In the genomic region with DNA sequence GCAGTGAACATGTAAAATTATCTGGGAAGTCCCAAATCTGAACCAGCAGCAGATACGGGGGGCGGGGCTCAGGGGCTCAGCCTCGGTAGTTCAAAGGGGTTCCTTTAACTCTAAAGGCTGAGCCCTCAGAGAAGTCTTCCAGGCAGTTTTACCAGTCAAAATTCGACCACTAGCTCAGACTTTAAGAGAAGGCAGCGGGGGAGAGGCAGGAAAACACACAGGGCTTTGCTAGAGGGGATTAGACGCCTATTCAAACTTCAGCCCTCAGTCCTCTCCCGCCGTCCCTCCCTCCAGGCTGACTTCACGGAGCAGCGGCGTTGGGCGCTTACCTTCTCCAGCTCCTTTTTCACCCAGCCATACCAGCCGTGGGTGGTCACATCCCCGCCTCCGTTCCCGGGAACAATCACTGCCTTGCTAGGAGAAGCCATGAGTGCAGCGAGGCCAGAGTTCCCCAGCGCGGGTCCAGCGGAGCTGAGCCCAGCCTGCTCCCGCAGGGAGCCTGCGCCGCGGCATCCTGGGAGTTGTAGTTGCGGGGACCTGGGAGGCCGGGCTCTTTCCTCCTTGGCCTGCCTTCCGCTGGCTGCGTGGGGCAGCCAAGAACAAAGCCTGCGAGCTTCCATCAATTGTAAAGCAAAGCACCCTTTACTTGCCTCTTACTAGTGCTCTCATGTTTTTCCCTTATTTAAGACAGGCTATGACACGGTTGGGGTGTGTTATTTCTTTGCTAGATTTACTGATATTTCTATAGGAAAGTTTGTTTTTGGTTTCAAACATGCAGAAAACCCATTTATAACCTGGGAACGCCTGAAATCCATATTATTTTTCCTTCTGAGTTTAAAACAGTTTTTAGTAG, we compare ENCODE assay signal across 8 cellular contexts. TPM values are rescaled to one million over a fixed set of nuclear protein-coding genes. Genes with fewer than 3 reads are reported as not detected.
A peak's percentile ranks its signal among the peaks of the same experiment; 100 is the strongest.
DNase-seq lines count a peak whose midpoint lies in the region; ATAC-seq and TF ChIP-seq lines count a peak whose summit lies in the region.

RBBP9 (minus strand) TSS at position 486 of the 853 bp plus-strand sequence; CDS start at position 428, 58 bp downstream.

- peaks cover 19% of the 10 kb centered on the region for H3K36me3 ChIP-seq in NT2/D1 (ENCODE audit: insufficient read depth, insufficient read length, low read length)

- H3K9me3 Mint-ChIP-seq in mesothelial cell of epicardium = no peaks in the 10 kb centered on the region

- no peaks in the 10 kb centered on the region for H3K9me3 ChIP-seq in NT2/D1 (ENCODE audit: insufficient read depth, low read length)

- peak within 1 kb of the TSS; percentile 99 for H3K4me3 Mint-ChIP-seq in mesothelial cell of epicardium

- peak; percentile 93 for ATAC-seq in GM19468 (IDR thresholded peaks at IDR 0.05; ENCODE audit: extremely low read depth, unreplicated experiment)

- in situ Hi-C loops in endometrial microvascular endothelial cells (cut with HindIII; ENCODE audit: inconsistent ontology term, low pct_unique_long_range_greater_than_20kb, low sequenced_read_pairs) = no loop called here

- no peak for TF ChIP-seq CTCF in mesothelial cell of epicardium (IDR thresholded peaks at IDR 0.05; ENCODE audit: unreplicated experiment)

- H3K27me3 ChIP-seq in NT2/D1 (ENCODE audit: insufficient read depth, insufficient read length) = no peaks in the 10 kb centered on the region

- H3K27me3 Mint-ChIP-seq in mesothelial cell of epicardium (ENCODE audit: low read depth) = no peaks in the 10 kb centered on the region

- peak within 1 kb of the TSS; percentile 75 for H3K4me3 ChIP-seq in NT2/D1 (ENCODE audit: insufficient read length, low read depth)

- peaks cover 8% of the 10 kb centered on the region for H3K36me3 Mint-ChIP-seq in mesothelial cell of epicardium

- no peaks in the 10 kb centered on the region for H3K4me1 ChIP-seq in NT2/D1 (ENCODE audit: insufficient read depth, insufficient read length)

- DNase-seq in COR-L47 (lab: John Stamatoyannopoulos, UW) = peak; percentile 79
- DNase-seq in HS-27A (ENCODE audit: low read depth) = peak; percentile 66
- DNase-seq in NT2/D1 (ENCODE audit: low read depth, low spot score) = peak; percentile 68
- DNase-seq in activated CD8-positive, alpha-beta memory T cell treated with anti-CD3 and anti-CD28 coated beads, Interleukin-2, amount 50 U/mL, for 1 hour (ENCODE audit: extremely low read depth) = peak; percentile 36
- peak; percentile 53 to 83 for DNase-seq in mesothelial cell of epicardium (ENCODE audit: low spot score in 2 of 2, unreplicated experiment in 2 of 2)
- DNase-seq in stimulated activated CD8-positive, alpha-beta memory T cell treated with anti-CD3 and anti-CD28 coated beads, Interleukin-15, amount 100 ng/mL, for 4 hours (ENCODE audit: low read depth in 2 of 2) = peak; percentile 41 to 49

- peak within 1 kb of the TSS; percentile 90 for H3K9ac ChIP-seq in NT2/D1 (ENCODE audit: insufficient read length, low read depth)

- H3K27ac Mint-ChIP-seq in mesothelial cell of epicardium = peak within 1 kb of the TSS; percentile 96

- H3K4me1 Mint-ChIP-seq in mesothelial cell of epicardium = peaks cover 14% of the 10 kb centered on the region

RNA-seq across cellular contexts. Expression of gene RBBP9, which starts in this region (rescaled TPM):
- 25.3 TPM for total RNA-seq in endometrial microvascular endothelial cells (ENCODE audit: inconsistent ontology term)
- total RNA-seq in mesothelial cell of epicardium = 19.2 to 22.0 TPM (median 20.6 TPM) in 3 replicates

Comparison
In these comparisons a context has a peak if more than half of its experiments do, and no peak if none do; other contexts are left out.
1. Peak in every context shown above with its lines: DNase-seq, ATAC-seq and H3K4me3 ChIP-seq.